In genomic region chr6:7295916-7296315, GRCh38 we compare ENCODE assay signal across 27 cellular contexts. TPM values are rescaled to one million over a fixed set of nuclear protein-coding genes. Genes with fewer than 3 reads are reported as not detected.
A peak's percentile ranks its signal among the peaks of the same experiment; 100 is the strongest.
DNase-seq lines count a peak whose midpoint lies in the region; ATAC-seq, FAIRE-seq and TF ChIP-seq lines count a peak whose summit lies in the region.
"Had no signal": no experiment of that assay in that cellular context is flagged by ENCODE, and none has a peak within 500 bp of the region (broad histone marks: within the 10 kb centered on the region; RNA-seq: fewer than 3 reads in every experiment).

No MANE protein-coding gene starts in this region.

- no peak overlapping the region for H3K27ac Mint-ChIP-seq in CD4-positive, CD25-positive, alpha-beta regulatory T cell
- H3K27ac Mint-ChIP-seq in activated T-helper 2 cell treated with anti-CD3 and anti-CD28 coated beads, Interferon-gamma antibody, Interleukin-2, Interleukin-4, amounts not matched to agents 10 μg/mL and 5 μg/mL and 100 μg/mL, durations not matched to agents 14 hours and 24 hours and 36 hours = peak overlapping the region; percentile 17
- H3K27ac Mint-ChIP-seq: B cell had no signal

- no peak overlapping the region for H2BK12ac ChIP-seq in mesenchymal stem cell (ENCODE audit: low read length in 2 of 2)

- peaks cover 93% of the 10 kb centered on the region for H3K36me3 ChIP-seq in CD4-positive, CD25-positive, alpha-beta regulatory T cell (ENCODE audit: control insufficient read depth, insufficient read depth, low read length)
- H3K36me3 ChIP-seq in IMR-90 (ENCODE audit: control insufficient read depth, insufficient read depth, low read length) = peaks cover 40% of the 10 kb centered on the region
- peaks cover 36 to 95% of the 10 kb centered on the region in 2 experiments for H3K36me3 ChIP-seq in mesenchymal stem cell (ENCODE audit: control insufficient read depth in 1 of 2, insufficient read depth in 2 of 2, low read depth in 1 of 2, low read length in 2 of 2)

- ATAC-seq in CD4-positive, CD25-positive, alpha-beta regulatory T cell (ENCODE audit: low read depth in 2 of 2) = no peak
- ATAC-seq in IMR-90 (ENCODE audit: low read depth) (no peak), sciatic nerve (no peak)

- H4K20me1 ChIP-seq in IMR-90 (ENCODE audit: insufficient read depth, low read length) = peaks cover 12% of the 10 kb centered on the region; the same call in 1 of the 2 replicates

- H3K23ac ChIP-seq in IMR-90 (ENCODE audit: low read depth, low read length) (no peak overlapping the region), mesenchymal stem cell (ENCODE audit: low read length in 2 of 2) (no peak overlapping the region)

- CTCF ChIA-PET in IMR-90 (lab: Yijun Ruan, JAX) = no interaction called here

- 100% methylated on average over 1 of the region's 3 CpGs; no CpG with 5 or more reads in 1 of the 2 experiments for WGBS in IMR-90 (ENCODE audit: extremely low coverage in 2 of 2, insufficient read length in 1 of 2), 2 experiments
- 93% methylated on average over 2 of the region's 3 CpGs for WGBS in mesenchymal stem cell

- no peak overlapping the region for H2AK9ac ChIP-seq in IMR-90 (replicated peaks; ENCODE audit: low read depth, low read length, poor library complexity)

- H4K91ac ChIP-seq in IMR-90 (ENCODE audit: insufficient read depth, low read depth, low read length) (no peak overlapping the region), mesenchymal stem cell (ENCODE audit: low read length) (no peak overlapping the region)

- DNase-seq in CD4-positive, CD25-positive, alpha-beta regulatory T cell = no peak
- DNase-seq in IMR-90 (no peak), mesenchymal stem cell (no peak), sciatic nerve (ENCODE audit: low spot score) (no peak), GM12892 (ENCODE audit: insufficient read length) (no peak), globus pallidus (ENCODE audit: low spot score) (no peak)
- no peak for DNase-seq in activated T-helper 2 cell treated with anti-CD3 and anti-CD28 coated beads, Interferon-gamma antibody, Interleukin-2, Interleukin-4, amounts not matched to agents 10 μg/mL and 5 μg/mL and 100 μg/mL, durations not matched to agents 14 hours and 24 hours and 36 hours (ENCODE audit: low spot score)
- DNase-seq: CD8-positive, alpha-beta memory T cell; DMS 273 treated with DMSO at 0.1 percent for 48 hours; DMS79; EL; GF-D8; GM23248; H7; Kasumi-1; MG63; NCI-H1417; NCI-H1694; NCI-H2029 treated with DMSO at 0.1 percent for 48 hours; NCI-H446 treated with DMSO at 0.1 percent for 48 hours; NCI-H526 treated with DMSO at 0.1 percent for 48 hours; Right ventricle myocardium superior; RPMI8226 had no signal

- H2AFZ ChIP-seq in IMR-90 (replicated peaks; ENCODE audit: low read length, poor library complexity) = no peak overlapping the region
- no peak overlapping the region for H2AFZ ChIP-seq in mesenchymal stem cell (ENCODE audit: low read depth, low read length)
- H2AFZ ChIP-seq: GM23248 had no signal

- H4K8ac ChIP-seq in IMR-90 (ENCODE audit: low read depth in 2 of 2, low read length in 2 of 2) (no peak overlapping the region), mesenchymal stem cell (ENCODE audit: low read length) (no peak overlapping the region)

- no peaks in the 10 kb centered on the region for H3K9me1 ChIP-seq in IMR-90 (ENCODE audit: insufficient read depth, low read length)

- TF ChIP-seq POLR2A in IMR-90 (IDR thresholded peaks at IDR 0.05; ENCODE audit: low read depth, low read length) (no peak), GM12892 (IDR thresholded peaks at IDR 0.05; ENCODE audit: low read depth, low read length) (no peak)

- no peak overlapping the region for H3K18ac ChIP-seq in IMR-90 (ENCODE audit: low read depth, low read length)
- H3K18ac ChIP-seq in mesenchymal stem cell (ENCODE audit: low read depth in 1 of 2, low read length in 2 of 2) = no peak overlapping the region

- intact Hi-C loops in IMR-90 (cut with micrococcal nuclease) (loop anchor here (2.0 kb wide), 1 partner anchor 307 kb away; no protein-coding TSS in a partner anchor), sciatic nerve (cut with DNase I) (no loop called here)
- intact Hi-C loops in activated T-helper 2 cell treated with anti-CD3 and anti-CD28 coated beads, Interferon-gamma antibody, Interleukin-2, Interleukin-4, amounts not matched to agents 10 μg/mL and 5 μg/mL and 100 μg/mL, durations not matched to agents 14 hours and 24 hours and 36 hours (cut with micrococcal nuclease) = no loop called here

- no peaks in the 10 kb centered on the region for H3K9me3 ChIP-seq in CD4-positive, CD25-positive, alpha-beta regulatory T cell (ENCODE audit: control insufficient read depth in 2 of 2, low read length in 2 of 2)
- H3K9me3 ChIP-seq in IMR-90 (ENCODE audit: control insufficient read depth, insufficient read depth, low read length) (no peaks in the 10 kb centered on the region), mesenchymal stem cell (ENCODE audit: control insufficient read depth, low read length) (no peaks in the 10 kb centered on the region)
- H3K9me3 ChIP-seq: MG63, SJSA1 had no signal

- peaks cover 12 to 32% (median 15%) of the 10 kb centered on the region in 4 donors for H3K4me1 Mint-ChIP-seq in CD4-positive, CD25-positive, alpha-beta regulatory T cell
- peaks cover 13% of the 10 kb centered on the region for H3K4me1 Mint-ChIP-seq in activated T-helper 2 cell treated with anti-CD3 and anti-CD28 coated beads, Interferon-gamma antibody, Interleukin-2, Interleukin-4, amounts not matched to agents 10 μg/mL and 5 μg/mL and 100 μg/mL, durations not matched to agents 14 hours and 24 hours and 36 hours (ENCODE audit: low read depth)
- H3K4me1 Mint-ChIP-seq: B cell had no signal

- H2BK15ac ChIP-seq in IMR-90 (ENCODE audit: low read depth, low read length) (no peak overlapping the region), mesenchymal stem cell (ENCODE audit: low read depth, poor library complexity, severe bottlenecking) (no peak overlapping the region)

- H3K4me2 ChIP-seq in IMR-90 (ENCODE audit: low read depth, low read length) (no peak overlapping the region), mesenchymal stem cell (ENCODE audit: low read length, poor library complexity, severe bottlenecking) (no peak overlapping the region)

- H3K4me3 Mint-ChIP-seq in CD4-positive, CD25-positive, alpha-beta regulatory T cell = no peak overlapping the region
- no peak overlapping the region for H3K4me3 Mint-ChIP-seq in activated T-helper 2 cell treated with anti-CD3 and anti-CD28 coated beads, Interferon-gamma antibody, Interleukin-2, Interleukin-4, amounts not matched to agents 10 μg/mL and 5 μg/mL and 100 μg/mL, durations not matched to agents 14 hours and 24 hours and 36 hours (ENCODE audit: low read depth)
- H3K4me3 Mint-ChIP-seq: B cell; CD8-positive, alpha-beta memory T cell had no signal

- H3K27me3 Mint-ChIP-seq in CD4-positive, CD25-positive, alpha-beta regulatory T cell = no peaks in the 10 kb centered on the region
- no peaks in the 10 kb centered on the region for H3K27me3 Mint-ChIP-seq in activated T-helper 2 cell treated with anti-CD3 and anti-CD28 coated beads, Interferon-gamma antibody, Interleukin-2, Interleukin-4, amounts not matched to agents 10 μg/mL and 5 μg/mL and 100 μg/mL, durations not matched to agents 14 hours and 24 hours and 36 hours (ENCODE audit: low read depth)
- H3K27me3 Mint-ChIP-seq: B cell; CD8-positive, alpha-beta memory T cell had no signal

- H3K79me1 ChIP-seq in IMR-90 (ENCODE audit: low read depth in 1 of 2, low read length in 2 of 2) (peaks cover 18 to 22% of the 10 kb centered on the region in 2 experiments), mesenchymal stem cell (replicated peaks; ENCODE audit: low read length, poor library complexity, severe bottlenecking) (peaks cover 24% of the 10 kb centered on the region)

- H4K5ac ChIP-seq in IMR-90 (ENCODE audit: low read depth, low read length) = no peak overlapping the region

- H3K56ac ChIP-seq in IMR-90 (ENCODE audit: extremely low read depth, insufficient read depth, low read length) = no peak overlapping the region

- no peaks in the 10 kb centered on the region for H3K9me3 Mint-ChIP-seq in CD4-positive, CD25-positive, alpha-beta regulatory T cell
- no peaks in the 10 kb centered on the region for H3K9me3 Mint-ChIP-seq in activated T-helper 2 cell treated with anti-CD3 and anti-CD28 coated beads, Interferon-gamma antibody, Interleukin-2, Interleukin-4, amounts not matched to agents 10 μg/mL and 5 μg/mL and 100 μg/mL, durations not matched to agents 14 hours and 24 hours and 36 hours
- H3K9me3 Mint-ChIP-seq: CD8-positive, alpha-beta memory T cell had no signal

- H2BK120ac ChIP-seq in IMR-90 (ENCODE audit: low read depth, low read length) = no peak overlapping the region
- H2BK120ac ChIP-seq in mesenchymal stem cell (ENCODE audit: low read depth, low read length) = no peak overlapping the region

- H3K4me3 ChIP-seq in CD4-positive, CD25-positive, alpha-beta regulatory T cell (ENCODE audit: low read depth, low read length) = no peak overlapping the region
- H3K4me3 ChIP-seq in IMR-90 (ENCODE audit: insufficient read depth, low read depth, low read length) = no peak overlapping the region
- H3K4me3 ChIP-seq in mesenchymal stem cell (ENCODE audit: insufficient read depth in 1 of 2, low read depth in 1 of 2, low read length in 2 of 2) = no peak overlapping the region
- H3K4me3 ChIP-seq: GM23248, MG63, SJSA1 had no signal

- no peak for FAIRE-seq in GM12892 (lab: Jason Lieb, UNC)

- H3K9ac ChIP-seq in IMR-90 (ENCODE audit: low read depth, low read length) (no peak overlapping the region), mesenchymal stem cell (ENCODE audit: low read length) (peak overlapping the region; percentile 38)
- H3K9ac ChIP-seq: GM23248 had no signal

- no peak overlapping the region for H3K4ac ChIP-seq in IMR-90 (ENCODE audit: low read depth, low read length)
- no peak overlapping the region for H3K4ac ChIP-seq in mesenchymal stem cell (ENCODE audit: low read depth in 1 of 2, low read length in 2 of 2)

- TF ChIP-seq CTCF in IMR-90 (conservative IDR thresholded peaks at IDR 0.05; ENCODE audit: low read depth, low read length) = no peak

- dilution Hi-C loops in IMR-90 (cut with HindIII; ENCODE audit: low sequenced_read_pairs, unreplicated experiment) = no loop called here

- H3K4me1 ChIP-seq in CD4-positive, CD25-positive, alpha-beta regulatory T cell (ENCODE audit: control insufficient read depth, insufficient read depth, low read length, poor library complexity, severe bottlenecking) = no peaks in the 10 kb centered on the region
- H3K4me1 ChIP-seq in IMR-90 (ENCODE audit: control insufficient read depth, insufficient read depth, low read length) = no peaks in the 10 kb centered on the region
- no peaks in the 10 kb centered on the region for H3K4me1 ChIP-seq in mesenchymal stem cell (ENCODE audit: control insufficient read depth, insufficient read depth, low read depth, low read length)
- H3K4me1 ChIP-seq: SJSA1 had no signal

- H2AK5ac ChIP-seq in IMR-90 (ENCODE audit: low read depth, low read length) (no peak overlapping the region), mesenchymal stem cell (ENCODE audit: low read length, severe bottlenecking) (no peak overlapping the region)

- in situ Hi-C loops in IMR-90 (cut with MboI; ENCODE audit: low sequenced_read_pairs) = loop anchor here (25.0 kb wide), 1 partner anchor 766 kb away; the partner anchor contains the start of gene BLOC1S5

- H3K27ac ChIP-seq in CD4-positive, CD25-positive, alpha-beta regulatory T cell (ENCODE audit: insufficient read depth, low read length, poor library complexity, severe bottlenecking) = peak overlapping the region; percentile 19
- H3K27ac ChIP-seq in IMR-90 (ENCODE audit: insufficient read depth, low read length) = no peak overlapping the region
- no peak overlapping the region for H3K27ac ChIP-seq in mesenchymal stem cell (ENCODE audit: low read length, poor library complexity, severe bottlenecking)
- H3K27ac ChIP-seq: C4-2B, GM23248, HL-60, SJSA1 had no signal

- H2BK5ac ChIP-seq in IMR-90 (ENCODE audit: low read depth, low read length, poor library complexity, severe bottlenecking) (no peak overlapping the region), mesenchymal stem cell (ENCODE audit: low read depth, low read length, poor library complexity, severe bottlenecking) (no peak overlapping the region)

- peaks cover 39% of the 10 kb centered on the region for H3K36me3 Mint-ChIP-seq in CD4-positive, CD25-positive, alpha-beta regulatory T cell
- H3K36me3 Mint-ChIP-seq in activated T-helper 2 cell treated with anti-CD3 and anti-CD28 coated beads, Interferon-gamma antibody, Interleukin-2, Interleukin-4, amounts not matched to agents 10 μg/mL and 5 μg/mL and 100 μg/mL, durations not matched to agents 14 hours and 24 hours and 36 hours (ENCODE audit: low read depth) = peaks cover 69% of the 10 kb centered on the region

- BruUV-seq in IMR-90 (replicated peaks; lab: Mats Ljungman, UMichigan) = no TSS peak

- POLR2A ChIA-PET in IMR-90 (lab: Charles Lee; ENCODE audit: unreplicated experiment) = interaction anchor here (0.6 kb wide), 1 partner anchor 409 kb away, joined by 3 read pairs; no protein-coding TSS in a partner anchor

- H2BK20ac ChIP-seq in IMR-90 (ENCODE audit: low read depth, low read length) = no peak overlapping the region

- no peak for TF ChIP-seq RAD21 in IMR-90 (IDR thresholded peaks at IDR 0.05; ENCODE audit: low read length)

- H3K14ac ChIP-seq in IMR-90 (replicated peaks; ENCODE audit: low read depth, low read length) (no peak overlapping the region), mesenchymal stem cell (ENCODE audit: low read length in 2 of 2) (no peak overlapping the region)

- H3K27me3 ChIP-seq in CD4-positive, CD25-positive, alpha-beta regulatory T cell (ENCODE audit: control insufficient read depth, insufficient read depth, low read length) = no peaks in the 10 kb centered on the region
- no peaks in the 10 kb centered on the region for H3K27me3 ChIP-seq in IMR-90 (ENCODE audit: control insufficient read depth, insufficient read depth, low read length)
- H3K27me3 ChIP-seq in mesenchymal stem cell (ENCODE audit: control insufficient read depth in 1 of 2, insufficient read depth in 1 of 2, low read length in 2 of 2) = no peaks in the 10 kb centered on the region
- H3K27me3 ChIP-seq: MG63, SJSA1 had no signal

RNA-seq across cellular contexts. Expression of gene SSR1, which starts 17.1 kb away (rescaled TPM):
- 81.0 TPM for total RNA-seq in CD4-positive, CD25-positive, alpha-beta regulatory T cell
- polyA plus RNA-seq in CD4-positive, CD25-positive, alpha-beta regulatory T cell = 100 to 1,000 TPM; 156 to 207 (median 180) TPM
- total RNA-seq in IMR-90 (2012; rRNA removed) = 120 and 213 TPM in 2 replicates
- polyA plus RNA-seq in IMR-90 (2012; rRNA removed) = 110 and 115 TPM in 2 replicates
- polyA plus RNA-seq in IMR-90 (2012; cell fraction: cytosol; rRNA removed) = 16.4 and 30.1 TPM in 2 replicates
- 4.4 and 31.2 TPM in 2 replicates for polyA plus RNA-seq in IMR-90 (2012; cell fraction: nucleus; rRNA removed; ENCODE audit: low replicate concordance)
- 196 and 203 TPM in 2 replicates for total RNA-seq in activated T-helper 2 cell treated with anti-CD3 and anti-CD28 coated beads, Interferon-gamma antibody, Interleukin-2, Interleukin-4, amounts not matched to agents 10 μg/mL and 5 μg/mL and 100 μg/mL, durations not matched to agents 14 hours and 24 hours and 36 hours
- polyA plus RNA-seq in mesenchymal stem cell (2013, experiment 1 of 2) = 178 TPM
- 181 TPM for polyA plus RNA-seq in mesenchymal stem cell (2013, experiment 2 of 2)
- 118 TPM for total RNA-seq in sciatic nerve
- 97.7 TPM for polyA plus RNA-seq in GM12892 (2012; ENCODE audit: missing spikeins)
